In the genomic region with DNA sequence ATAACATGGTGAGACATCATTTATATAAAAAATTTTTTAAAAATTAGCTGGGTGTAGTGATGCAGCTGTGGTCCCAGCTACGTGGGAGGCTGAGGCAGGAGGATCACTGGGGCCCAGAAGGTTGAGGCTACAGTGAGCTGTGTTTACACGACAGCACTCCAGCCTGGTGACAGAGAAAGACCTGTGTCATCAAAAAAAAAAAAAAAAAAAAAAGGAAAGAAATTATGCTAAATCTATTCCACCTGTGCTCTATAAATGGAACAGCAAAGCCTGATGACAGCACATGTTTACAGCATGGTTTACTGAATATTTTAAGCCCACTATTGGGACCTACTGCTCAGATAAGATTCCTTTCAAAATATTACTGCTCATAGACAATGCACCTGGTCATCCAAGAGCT, we compare ENCODE assay signal across 7 cellular contexts.
"Had no signal": no experiment of that assay in that cellular context is flagged by ENCODE, and none has a peak within 500 bp of the region (broad histone marks: within the 10 kb centered on the region; RNA-seq: fewer than 3 reads in every experiment).

No MANE protein-coding gene starts in this region.

- H3K4me2 ChIP-seq: KMS-11 had no signal

- H3K9ac ChIP-seq: KMS-11 had no signal

- DNase-seq: IMR-90, KBM-7, KG1 had no signal

- FAIRE-seq: HepG2, HTR-8/SVneo had no signal

- ATAC-seq: HepG2 had no signal

- H3K27ac ChIP-seq: HL-60, KMS-11 had no signal
